In the genomic region with DNA sequence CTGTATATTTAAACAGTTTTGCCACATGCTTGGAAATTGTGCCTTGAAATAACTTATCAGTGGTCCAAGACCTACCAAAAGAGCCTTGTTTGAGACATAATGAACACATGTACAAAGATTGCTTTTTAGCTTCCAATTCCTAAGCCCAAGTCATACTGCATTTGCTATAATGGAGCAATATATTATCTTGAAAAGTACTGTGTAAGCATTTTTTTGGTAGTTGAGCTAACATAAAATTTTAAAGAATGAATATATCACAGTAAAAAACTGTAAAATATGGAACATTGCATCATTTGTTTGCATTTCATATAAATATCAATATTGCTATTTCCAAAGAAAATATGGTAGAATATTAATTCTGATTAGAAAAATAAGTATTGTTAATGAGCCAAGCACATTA, we compare ENCODE assay signal across 9 cellular contexts.
"Had no signal": no experiment of that assay in that cellular context is flagged by ENCODE, and none has a peak within 500 bp of the region (broad histone marks: within the 10 kb centered on the region; RNA-seq: fewer than 3 reads in every experiment).

No MANE protein-coding gene starts in this region.

- H2AFZ ChIP-seq: GM23248 had no signal

- H3K36me3 ChIP-seq: HAP-1 had no signal

- H3K27ac ChIP-seq: GM23248, KMS-11 had no signal

- H3K4me2 ChIP-seq: KMS-11 had no signal

- DNase-seq: GM23248, GOT3, H7, HFFc6, KBM-7 had no signal

- ATAC-seq: HCT116 had no signal

- FAIRE-seq: HTR-8/SVneo had no signal

- H3K4me3 ChIP-seq: GM23248, HAP-1 had no signal

- H3K9ac ChIP-seq: GM23248, KMS-11 had no signal

- H3K4me1 ChIP-seq: HAP-1 had no signal

- H3K9me3 ChIP-seq: HAP-1 had no signal
